In the genomic region with DNA sequence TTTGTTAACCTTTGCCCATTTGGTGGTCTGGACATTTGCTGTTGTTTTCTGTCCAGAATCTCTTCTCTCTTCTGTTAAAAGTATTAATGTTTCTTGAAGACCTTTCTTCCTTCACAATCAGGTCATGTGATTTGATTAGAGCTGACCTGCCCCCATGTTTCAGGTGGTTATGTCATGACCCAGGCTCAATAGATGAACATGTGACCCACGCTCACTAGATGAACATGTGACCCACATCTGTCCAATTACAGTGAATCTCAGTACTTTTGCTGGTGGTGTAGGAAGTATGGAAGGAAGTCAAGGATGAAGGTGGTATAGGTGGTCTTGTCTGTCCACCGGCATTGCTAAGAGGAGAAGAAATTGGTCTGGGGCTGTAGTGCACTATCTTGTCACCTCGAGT, we compare ENCODE assay signal across 2 cellular contexts.
A peak's percentile ranks its signal among the peaks of the same experiment; 100 is the strongest.
TF ChIP-seq lines count a peak whose summit lies in the region.

No MANE protein-coding gene starts in this region.

TF ChIP-seq in IMR-90, 13 proteins besides CTCF, POLR2A, EP300 and RAD21:
- TF ChIP-seq, protein P1, sequence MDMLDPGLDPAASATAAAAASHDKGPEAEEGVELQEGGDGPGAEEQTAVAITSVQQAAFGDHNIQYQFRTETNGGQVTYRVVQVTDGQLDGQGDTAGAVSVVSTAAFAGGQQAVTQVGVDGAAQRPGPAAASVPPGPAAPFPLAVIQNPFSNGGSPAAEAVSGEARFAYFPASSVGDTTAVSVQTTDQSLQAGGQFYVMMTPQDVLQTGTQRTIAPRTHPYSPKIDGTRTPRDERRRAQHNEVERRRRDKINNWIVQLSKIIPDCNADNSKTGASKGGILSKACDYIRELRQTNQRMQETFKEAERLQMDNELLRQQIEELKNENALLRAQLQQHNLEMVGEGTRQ (IDR thresholded peaks at IDR 0.05; ENCODE audit: low read depth, low read length): peak; percentile 48; the same call in 1 of the 2 replicates
- no peak for TF ChIP-seq MXI1 (IDR thresholded peaks at IDR 0.05; ENCODE audit: borderline replicate concordance, low read depth, low read length)
TF ChIP-seq in IMR-90: peak in this region for 1.

TF ChIP-seq in H1, 55 proteins besides CTCF, POLR2A, EP300 and RAD21 (continued from another document):
- no peak for TF ChIP-seq RBBP5 (IDR thresholded peaks at IDR 0.05; ENCODE audit: borderline replicate concordance, low read depth, low read length)
- TF ChIP-seq CHD1 (IDR thresholded peaks at IDR 0.05; ENCODE audit: low read depth, low read length): no peak
- TF ChIP-seq KDM4A (IDR thresholded peaks at IDR 0.05; ENCODE audit: low read depth, low read length, severe bottlenecking): no peak
- TF ChIP-seq RNF2 (IDR thresholded peaks at IDR 0.05; ENCODE audit: borderline replicate concordance, low read depth, low read length, missing control alignments, poor library complexity, severe bottlenecking): no peak
- TF ChIP-seq TCF12 (IDR thresholded peaks at IDR 0.05; ENCODE audit: low read depth, low read length): no peak
- no peak for TF ChIP-seq CBX8 (IDR thresholded peaks at IDR 0.05; ENCODE audit: borderline replicate concordance, low read depth, low read length)
- no peak for TF ChIP-seq CREB1 (IDR thresholded peaks at IDR 0.05)
- TF ChIP-seq BRCA1 (IDR thresholded peaks at IDR 0.05; ENCODE audit: low read depth, low read length): no peak
- no peak for TF ChIP-seq MAFK (IDR thresholded peaks at IDR 0.05; ENCODE audit: low read depth, low read length)
- no peak for TF ChIP-seq EZH2 (IDR thresholded peaks at IDR 0.05; ENCODE audit: low read depth, low read length, severe bottlenecking)
- TF ChIP-seq SP2 (IDR thresholded peaks at IDR 0.05; ENCODE audit: low read length): no peak
